ENCODE assay signal across 8 cellular contexts in genomic region chr5:88675159-88675757, GRCh38.
DNase-seq lines count a peak whose midpoint lies in the region; ATAC-seq, FAIRE-seq and TF ChIP-seq lines count a peak whose summit lies in the region.

No MANE protein-coding gene starts in this region.

- DNase-seq in COLO668 (lab: John Stamatoyannopoulos, UW; ENCODE audit: unreplicated experiment) (peak; percentile 61), kidney (no peak), substantia nigra (lab: John Stamatoyannopoulos, UW) (peak in 9 of 49 donors; percentile 56 to 80 (median 67)), KG1 (lab: John Stamatoyannopoulos, UW) (no peak)
- no peak for DNase-seq in stimulated activated naive CD4-positive, alpha-beta T cell treated with Interleukin-2 at 50 U/mL for 16 hours (lab: John Stamatoyannopoulos, UW)

- H3K4me3 ChIP-seq in kidney (ENCODE audit: low read length in 2 of 2): peak overlapping the region; percentile 18 to 37

- peaks cover 3% of the 10 kb centered on the region for H3K9me3 Mint-ChIP-seq in activated T-helper 17 cell treated with anti-CD3 and anti-CD28 coated beads, Interleukin-2, amount 50 U/mL, for 72 hours

- H3K4me1 Mint-ChIP-seq in activated T-helper 17 cell treated with anti-CD3 and anti-CD28 coated beads, Interleukin-2, amount 50 U/mL, for 72 hours: peaks cover 7% of the 10 kb centered on the region

- intact Hi-C loops in kidney (cut with DNase I): no loop called here

- no peak overlapping the region for H3K9ac ChIP-seq in kidney (ENCODE audit: low read length in 2 of 2)

- H3K27me3 Mint-ChIP-seq in activated T-helper 17 cell treated with anti-CD3 and anti-CD28 coated beads, Interleukin-2, amount 50 U/mL, for 72 hours: peaks cover 66% of the 10 kb centered on the region

- H3K27ac ChIP-seq in kidney (ENCODE audit: low read depth in 2 of 2, low read length in 2 of 2): no peak overlapping the region
- peak overlapping the region; percentile 97 for H3K27ac ChIP-seq in substantia nigra (ENCODE audit: low read depth, low read length, poor library complexity, severe bottlenecking)

- H3K9me3 ChIP-seq in kidney (ENCODE audit: control insufficient read depth in 1 of 2, low read length in 2 of 2): no peaks in the 10 kb centered on the region

- no peak overlapping the region for H3K27ac Mint-ChIP-seq in activated T-helper 17 cell treated with anti-CD3 and anti-CD28 coated beads, Interleukin-2, amount 50 U/mL, for 72 hours

- ATAC-seq in GM19455 (IDR thresholded peaks at IDR 0.05; ENCODE audit: unreplicated experiment): peak; percentile 13
- ATAC-seq in HG03558 (IDR thresholded peaks at IDR 0.05; ENCODE audit: extremely low read depth, unreplicated experiment): peak; percentile 7
- ATAC-seq in activated T-helper 17 cell treated with anti-CD3 and anti-CD28 coated beads, Interleukin-2, amount 50 U/mL, for 72 hours (replicated peaks): no peak

- no peaks in the 10 kb centered on the region for H3K36me3 ChIP-seq in kidney (ENCODE audit: control insufficient read depth in 1 of 2, insufficient read depth in 2 of 2, low read length in 2 of 2)

- no peak for TF ChIP-seq CTCF in kidney (IDR thresholded peaks at IDR 0.05; ENCODE audit: borderline replicate concordance, extremely low read depth, insufficient read depth)

- H3K4me3 Mint-ChIP-seq in activated T-helper 17 cell treated with anti-CD3 and anti-CD28 coated beads, Interleukin-2, amount 50 U/mL, for 72 hours: peak overlapping the region; percentile 66

- peaks cover 26% of the 10 kb centered on the region for H3K36me3 Mint-ChIP-seq in activated T-helper 17 cell treated with anti-CD3 and anti-CD28 coated beads, Interleukin-2, amount 50 U/mL, for 72 hours (ENCODE audit: low read depth)

- FAIRE-seq in kidney (lab: Jason Lieb, UNC): no peak

- H3K4me1 ChIP-seq in kidney (ENCODE audit: control insufficient read depth in 1 of 2, insufficient read depth in 1 of 2, low read depth in 1 of 2, low read length in 2 of 2): peaks cover 4 to 7% of the 10 kb centered on the region in 2 donors
